Comparison of ENCODE assay signal across 1 cellular context in the genomic region with DNA sequence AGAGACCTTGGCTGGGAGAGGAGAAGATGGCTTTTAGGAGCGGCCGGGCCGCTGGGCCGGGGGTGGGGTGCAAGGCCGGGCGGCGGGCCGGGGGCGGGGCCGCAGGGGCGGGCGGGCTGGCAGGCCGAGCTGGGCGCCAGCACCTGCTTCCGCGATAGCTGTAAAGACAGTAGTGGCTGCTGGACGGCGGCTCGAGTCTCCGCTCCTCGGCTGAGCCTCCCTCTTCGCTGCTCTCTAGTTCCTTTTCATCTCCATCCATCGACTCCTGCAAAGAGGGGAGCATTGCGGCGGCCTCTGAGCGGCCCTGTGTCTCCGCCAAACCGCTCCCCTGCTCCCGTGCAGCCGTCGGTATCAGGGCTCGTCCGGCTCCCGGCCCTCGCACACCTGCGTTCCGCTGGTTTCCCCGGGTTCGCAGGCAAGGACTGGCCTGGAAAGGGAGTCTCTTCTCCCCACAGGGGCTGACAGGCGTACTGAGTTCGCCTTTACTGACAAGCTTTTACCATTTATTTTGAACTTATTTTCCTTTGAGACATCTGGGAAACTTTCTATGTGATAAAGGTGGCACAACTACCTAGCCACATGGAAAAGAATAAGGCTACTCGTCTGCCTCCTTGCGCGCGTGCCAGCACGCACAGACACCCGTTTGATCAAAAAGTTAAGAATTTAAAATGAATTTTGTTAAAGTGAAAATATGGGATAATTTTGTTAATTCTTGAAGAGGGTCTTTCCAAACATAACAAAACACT.
TF ChIP-seq lines count a peak whose summit lies in the region.

TSS of gene C17orf75 (minus strand) at position 317 of the 746 bp plus-strand sequence. CDS start at position 283, 34 bp downstream.

TF ChIP-seq in SK-N-SH, 30 proteins besides CTCF, POLR2A, EP300 and RAD21 (continued from another document):
- TF ChIP-seq REST (IDR thresholded peaks at IDR 0.05; ENCODE audit: low read depth, low read length) (peak; percentile 59; the same call in 1 of the 2 replicates), RFX5 (IDR thresholded peaks at IDR 0.05; ENCODE audit: low read length) (no peak), JUND (IDR thresholded peaks at IDR 0.05) (no peak; the same call in 1 of the 2 replicates), CHD2 (IDR thresholded peaks at IDR 0.05; ENCODE audit: low read length, partially characterized antibody) (peak; percentile 86), GABPA (IDR thresholded peaks at IDR 0.05; ENCODE audit: low read depth) (peak; percentile 78), EZH2phosphoT487 (IDR thresholded peaks at IDR 0.05; ENCODE audit: borderline replicate concordance, low read depth) (no peak), TAF1 (IDR thresholded peaks at IDR 0.05; ENCODE audit: borderline replicate concordance, low read depth, low read length) (peak; percentile 92), TCF12 (IDR thresholded peaks at IDR 0.05) (peak; percentile 37; the same call in 1 of the 2 replicates), NFIC (IDR thresholded peaks at IDR 0.05; ENCODE audit: borderline replicate concordance) (0 out of 2 replicates have a peak, but pooled peaks have one; percentile 12), YY1 (IDR thresholded peaks at IDR 0.05; ENCODE audit: low read depth) (peak; percentile 71; the same call in 1 of the 2 replicates), ZBTB33 (IDR thresholded peaks at IDR 0.05; ENCODE audit: borderline replicate concordance, low read depth) (no peak), USF1 (IDR thresholded peaks at IDR 0.05; ENCODE audit: borderline replicate concordance, low read depth) (peak; percentile 64), USF2 (IDR thresholded peaks at IDR 0.05; ENCODE audit: borderline replicate concordance, low read depth, low read length) (no peak)
- TF ChIP-seq, protein P1, sequence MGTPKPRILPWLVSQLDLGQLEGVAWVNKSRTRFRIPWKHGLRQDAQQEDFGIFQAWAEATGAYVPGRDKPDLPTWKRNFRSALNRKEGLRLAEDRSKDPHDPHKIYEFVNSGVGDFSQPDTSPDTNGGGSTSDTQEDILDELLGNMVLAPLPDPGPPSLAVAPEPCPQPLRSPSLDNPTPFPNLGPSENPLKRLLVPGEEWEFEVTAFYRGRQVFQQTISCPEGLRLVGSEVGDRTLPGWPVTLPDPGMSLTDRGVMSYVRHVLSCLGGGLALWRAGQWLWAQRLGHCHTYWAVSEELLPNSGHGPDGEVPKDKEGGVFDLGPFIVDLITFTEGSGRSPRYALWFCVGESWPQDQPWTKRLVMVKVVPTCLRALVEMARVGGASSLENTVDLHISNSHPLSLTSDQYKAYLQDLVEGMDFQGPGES (IDR thresholded peaks at IDR 0.05; ENCODE audit: low read depth, low read length) = 0 out of 2 replicates have a peak, but pooled peaks have one; percentile 3
- TF ChIP-seq, protein P2, sequence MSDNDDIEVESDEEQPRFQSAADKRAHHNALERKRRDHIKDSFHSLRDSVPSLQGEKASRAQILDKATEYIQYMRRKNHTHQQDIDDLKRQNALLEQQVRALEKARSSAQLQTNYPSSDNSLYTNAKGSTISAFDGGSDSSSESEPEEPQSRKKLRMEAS (IDR thresholded peaks at IDR 0.05; ENCODE audit: low read depth) = peak; percentile 82; the same call in 1 of the 2 replicates
